In the genomic region with DNA sequence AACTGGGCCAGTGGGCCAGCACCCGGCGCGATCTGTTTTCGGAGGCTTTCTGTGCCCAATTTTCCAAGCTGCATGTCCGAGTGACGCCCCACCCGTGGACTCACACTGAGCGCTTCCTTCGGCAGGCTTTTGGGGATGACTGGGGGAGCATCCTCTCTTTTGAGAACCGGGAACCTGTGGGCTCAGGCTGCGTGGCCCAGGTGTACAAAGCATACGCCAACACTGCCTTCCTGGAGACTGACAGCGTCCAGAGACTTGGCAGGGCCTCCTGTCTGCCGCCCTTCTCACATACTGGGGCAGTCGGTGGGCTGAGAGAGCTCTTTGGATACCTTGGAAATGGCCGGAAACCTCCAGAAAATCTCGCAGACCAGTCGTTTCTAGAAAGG, we compare ENCODE assay signal across 9 cellular contexts. TPM values are rescaled to one million over a fixed set of nuclear protein-coding genes. Genes with fewer than 3 reads are reported as not detected.
DNase-seq lines count a peak whose midpoint lies in the region; ATAC-seq, FAIRE-seq and TF ChIP-seq lines count a peak whose summit lies in the region.
"Had no signal": no experiment of that assay in that cellular context is flagged by ENCODE, and none has a peak within 500 bp of the region (broad histone marks: within the 10 kb centered on the region; RNA-seq: fewer than 3 reads in every experiment).

No MANE protein-coding gene starts in this region.

- no peak for TF ChIP-seq POLR2A in suprapubic skin (IDR thresholded peaks at IDR 0.05)

- WGBS in suprapubic skin = 12% methylated on average over 15 of the region's 18 CpGs

- H3K9ac ChIP-seq in kidney (ENCODE audit: low read length in 2 of 2) = peak overlapping the region; percentile 84 to 94

- H3K4me1 ChIP-seq in kidney (ENCODE audit: control insufficient read depth in 1 of 2, insufficient read depth in 1 of 2, low read depth in 1 of 2, low read length in 2 of 2) = peaks cover 0 to 18% of the 10 kb centered on the region in 2 donors
- H3K4me1 ChIP-seq in suprapubic skin = peaks cover 27% of the 10 kb centered on the region

- H3K4me3 ChIP-seq in astrocyte of the spinal cord (ENCODE audit: low read depth, low read length) (peak overlapping the region; percentile 59), kidney (ENCODE audit: low read length in 2 of 2) (peak overlapping the region; percentile 72 to 75), suprapubic skin (peak overlapping the region; percentile 93)

- no peak for ATAC-seq in HG03159 (IDR thresholded peaks at IDR 0.05; ENCODE audit: unreplicated experiment)
- ATAC-seq in HG02623 (IDR thresholded peaks at IDR 0.05; ENCODE audit: unreplicated experiment) = no peak

- TF ChIP-seq CTCF in astrocyte of the spinal cord (IDR thresholded peaks at IDR 0.05; ENCODE audit: low read depth, low read length) = no peak
- no peak for TF ChIP-seq CTCF in kidney (IDR thresholded peaks at IDR 0.05; ENCODE audit: borderline replicate concordance, extremely low read depth, insufficient read depth)
- TF ChIP-seq CTCF in suprapubic skin (IDR thresholded peaks at IDR 0.05) = no peak

- peak; percentile 35 for DNase-seq in NCI-H146 (lab: John Stamatoyannopoulos, UW)
- no peak for DNase-seq in NCI-H146 treated with DMSO at 0.1 percent for 48 hours (lab: John Stamatoyannopoulos, UW; ENCODE audit: unreplicated experiment)
- no peak for DNase-seq in astrocyte of the spinal cord (ENCODE audit: low read depth, low spot score)
- no peak for DNase-seq in kidney
- DNase-seq in suprapubic skin (ENCODE audit: low spot score in 2 of 2) = no peak
- DNase-seq in NCI-H1092 treated with DMSO at 0.1 percent for 48 hours (lab: John Stamatoyannopoulos, UW) = no peak

- H3K27me3 ChIP-seq in suprapubic skin = no peaks in the 10 kb centered on the region

- no peak for FAIRE-seq in kidney (lab: Jason Lieb, UNC)

- H3K9me3 ChIP-seq in kidney (ENCODE audit: control insufficient read depth in 1 of 2, low read length in 2 of 2) = no peaks in the 10 kb centered on the region
- H3K9me3 ChIP-seq in suprapubic skin = no peaks in the 10 kb centered on the region

- peaks cover 0 to 3% of the 10 kb centered on the region in 2 donors for H3K36me3 ChIP-seq in kidney (ENCODE audit: control insufficient read depth in 1 of 2, insufficient read depth in 2 of 2, low read length in 2 of 2)
- peaks cover 10% of the 10 kb centered on the region for H3K36me3 ChIP-seq in suprapubic skin

- in situ Hi-C loops in astrocyte of the spinal cord (cut with HindIII; ENCODE audit: low sequenced_read_pairs) = no loop called here

- intact Hi-C loops in kidney (cut with DNase I) = no loop called here

- TF ChIP-seq EP300 in suprapubic skin (IDR thresholded peaks at IDR 0.05) = no peak

- peak overlapping the region; percentile 74 to 83 for H3K27ac ChIP-seq in kidney (ENCODE audit: low read depth in 2 of 2, low read length in 2 of 2)
- peak overlapping the region; percentile 94 for H3K27ac ChIP-seq in suprapubic skin

RNA-seq across cellular contexts. Expression of gene ADCK2, which starts 1.0 kb away (rescaled TPM):
- total RNA-seq in kidney (18.7 TPM), suprapubic skin (10 to 100 TPM; 41.2 to 65.9 (median 53.3) TPM)
- 18.8 TPM for polyA plus RNA-seq in kidney (ENCODE audit: insufficient read depth, low read depth, low replicate concordance)

RNA-seq across cellular contexts. Expression of gene NDUFB2, which starts 22.7 kb away (rescaled TPM):
- total RNA-seq in kidney = 255 TPM
- polyA plus RNA-seq in kidney (ENCODE audit: insufficient read depth, low read depth, low replicate concordance) = 998 TPM
- 100 to 1,000 TPM; 104 to 435 (median 229) TPM for total RNA-seq in suprapubic skin

RNA-seq across cellular contexts. Expression of gene DENND2A, which starts 33.1 kb away (rescaled TPM):
- total RNA-seq in kidney = 18.0 TPM
- polyA plus RNA-seq in kidney (ENCODE audit: insufficient read depth, low read depth, low replicate concordance) = 6.5 TPM
- total RNA-seq in suprapubic skin = 1 to 10 TPM in 3 of 4 donors, under 1 TPM in 1; 0.99 to 5.1 (median 2.2) TPM
- total RNA-seq: T-helper 2 cell treated with Interferon-gamma antibody and Interleukin-4, amounts not matched to agents 100 ng/mL and 5 ng/mL, for 36 hours had no signal
